In genomic region chr18:46402396-46402795, GRCh38 we compare ENCODE assay signal across 25 cellular contexts.
DNase-seq lines count a peak whose midpoint lies in the region; ATAC-seq, FAIRE-seq and TF ChIP-seq lines count a peak whose summit lies in the region.
"Had no signal": no experiment of that assay in that cellular context is flagged by ENCODE, and none has a peak within 500 bp of the region (broad histone marks: within the 10 kb centered on the region; RNA-seq: fewer than 3 reads in every experiment).

No MANE protein-coding gene starts in this region.

- H3K4me1 Mint-ChIP-seq in chondrocyte (ENCODE audit: low read depth), result peaks cover 15% of the 10 kb centered on the region

- H3K36me3 ChIP-seq in small intestine (ENCODE audit: control insufficient read depth in 2 of 2, insufficient read depth in 2 of 2, low read length in 2 of 2), result no peaks in the 10 kb centered on the region
- H3K36me3 ChIP-seq: sigmoid colon had no signal

- H3K4me1 ChIP-seq in small intestine (ENCODE audit: control insufficient read depth in 2 of 2, insufficient read depth in 1 of 2, low read depth in 1 of 2, low read length in 1 of 2), result no peaks in the 10 kb centered on the region
- H3K4me1 ChIP-seq: body of pancreas had no signal

- DNase-seq in EL, result peak; percentile 60
- DNase-seq in LHCN-M2 (ENCODE audit: low read depth), result peak; percentile 27
- no peak for DNase-seq in chondrocyte (ENCODE audit: low spot score)
- DNase-seq in kidney glomerular epithelial cell (lab: John Stamatoyannopoulos, UW), result peak; percentile 14
- no peak for DNase-seq in small intestine
- DNase-seq in MV-4-11 (lab: John Stamatoyannopoulos, UW), result no peak
- no peak for DNase-seq in activated naive CD4-positive, alpha-beta T cell (lab: John Stamatoyannopoulos, UW)
- DNase-seq: activated CD4-positive, alpha-beta T cell treated with anti-CD3 and anti-CD28 coated beads, Interleukin-2, amount 10 ng/mL, durations not matched to agents 7 days and 5 days; effector memory CD4-positive, alpha-beta T cell; glutamatergic neuron; NCI-H446; sigmoid colon; stimulated activated CD4-positive, alpha-beta T cell treated with anti-CD3 and anti-CD28 coated beads, Interleukin-1b, Interleukin-23, amount 100 ng/mL, for 48 hours; substantia nigra had no signal

- H3K27me3 ChIP-seq in small intestine (ENCODE audit: control insufficient read depth in 2 of 2, insufficient read depth in 2 of 2, low read length in 2 of 2), result no peaks in the 10 kb centered on the region
- H3K27me3 ChIP-seq: BLaER1 treated with 17β-estradiol and CSF1 and Interleukin-3, amounts not matched to agents 10 nM and 100 nM; body of pancreas; sigmoid colon had no signal

- TF ChIP-seq CTCF in chondrocyte (IDR thresholded peaks at IDR 0.05), result no peak

- FAIRE-seq in small intestine (lab: Jason Lieb, UNC), result no peak
- FAIRE-seq: colon, G401.6, HTR-8/SVneo had no signal

- no peak for ATAC-seq in GM21825 (IDR thresholded peaks at IDR 0.05; ENCODE audit: unreplicated experiment)
- ATAC-seq: activated naive CD4-positive, alpha-beta T cell treated with anti-CD3 and anti-CD28 coated beads, Interleukin-2, amount 50 U/mL, for 72 hours; body of pancreas; esophagus mucosa; HCT116 had no signal

- H3K4me3 ChIP-seq in small intestine (ENCODE audit: low read depth in 1 of 2, low read length in 2 of 2), result no peak overlapping the region
- H3K4me3 ChIP-seq: BLaER1 treated with 17β-estradiol and CSF1 and Interleukin-3, amounts not matched to agents 10 nM and 100 nM; body of pancreas; sigmoid colon had no signal

- H3K9me3 ChIP-seq in small intestine (ENCODE audit: control insufficient read depth, low read depth), result no peaks in the 10 kb centered on the region
- H3K9me3 ChIP-seq: BLaER1 treated with 17β-estradiol and CSF1 and Interleukin-3, amounts not matched to agents 10 nM and 100 nM; body of pancreas; sigmoid colon had no signal

- 73 to 79% (median 78%) methylated on average over 4 of the region's 4 CpGs for WGBS in small intestine, 3 donors

- no peak overlapping the region for H3K4me3 Mint-ChIP-seq in chondrocyte (ENCODE audit: unreplicated experiment)
- H3K4me3 Mint-ChIP-seq: activated CD4-positive, alpha-beta T cell treated with anti-CD3 and anti-CD28 coated beads, Interleukin-2, amount 10 ng/mL, durations not matched to agents 7 days and 5 days; activated T-helper 1 cell treated with anti-CD3 and anti-CD28 coated beads, Interleukin-12 subunit alpha, Interleukin-12 subunit beta, Interleukin-2, Interleukin-4 antibody, amounts not matched to agents 30 ng/mL and 10 ng/mL and 1 ng/mL, durations not matched to agents 14 hours and 24 hours and 36 hours; T-helper 1 cell treated with Interleukin-12 subunit alpha and Interleukin-12 subunit beta and Interleukin-4 antibody, amounts not matched to agents 30 μg/mL and 1 μg/mL, for 36 hours had no signal

- no peaks in the 10 kb centered on the region for H3K36me3 Mint-ChIP-seq in chondrocyte (ENCODE audit: low read depth)
- H3K36me3 Mint-ChIP-seq: activated naive CD4-positive, alpha-beta T cell treated with anti-CD3 and anti-CD28 coated beads, Interleukin-2, amount 50 U/mL, for 72 hours had no signal

- peaks cover 14% of the 10 kb centered on the region for H3K27me3 Mint-ChIP-seq in chondrocyte (ENCODE audit: low read depth)
- H3K27me3 Mint-ChIP-seq: activated CD4-positive, alpha-beta T cell treated with anti-CD3 and anti-CD28 coated beads, Interleukin-2, amount 10 ng/mL, durations not matched to agents 7 days and 5 days had no signal

- no peak overlapping the region for H3K27ac ChIP-seq in small intestine (ENCODE audit: low read depth in 1 of 2, low read length in 1 of 2)
- H3K27ac ChIP-seq: BLaER1 treated with 17β-estradiol and CSF1 and Interleukin-3, amounts not matched to agents 10 nM and 100 nM; body of pancreas; sigmoid colon had no signal

- H3K27ac Mint-ChIP-seq in chondrocyte (ENCODE audit: unreplicated experiment), result peak overlapping the region; percentile 28
- H3K27ac Mint-ChIP-seq: activated CD4-positive, alpha-beta T cell treated with anti-CD3 and anti-CD28 coated beads, Interleukin-2, amount 10 ng/mL, durations not matched to agents 7 days and 5 days; activated naive CD4-positive, alpha-beta T cell treated with anti-CD3 and anti-CD28 coated beads, Interleukin-2, amount 50 U/mL, for 72 hours; activated T-helper 1 cell treated with anti-CD3 and anti-CD28 coated beads, Interleukin-12 subunit alpha, Interleukin-12 subunit beta, Interleukin-2, Interleukin-4 antibody, amounts not matched to agents 30 ng/mL and 10 ng/mL and 1 ng/mL, durations not matched to agents 14 hours and 24 hours and 36 hours; T-helper 1 cell treated with Interleukin-12 subunit alpha and Interleukin-12 subunit beta and Interleukin-4 antibody, amounts not matched to agents 30 μg/mL and 1 μg/mL, for 36 hours had no signal

- H3K9me3 Mint-ChIP-seq in chondrocyte (ENCODE audit: low read depth), result no peaks in the 10 kb centered on the region
- H3K9me3 Mint-ChIP-seq: activated CD4-positive, alpha-beta T cell treated with anti-CD3 and anti-CD28 coated beads, Interleukin-2, amount 10 ng/mL, durations not matched to agents 7 days and 5 days; activated naive CD4-positive, alpha-beta T cell treated with anti-CD3 and anti-CD28 coated beads, Interleukin-2, amount 50 U/mL, for 72 hours; activated T-helper 1 cell treated with anti-CD3 and anti-CD28 coated beads, Interleukin-12 subunit alpha, Interleukin-12 subunit beta, Interleukin-2, Interleukin-4 antibody, amounts not matched to agents 30 ng/mL and 10 ng/mL and 1 ng/mL, durations not matched to agents 14 hours and 24 hours and 36 hours; T-helper 1 cell treated with Interleukin-12 subunit alpha and Interleukin-12 subunit beta and Interleukin-4 antibody, amounts not matched to agents 30 μg/mL and 1 μg/mL, for 36 hours had no signal

Comparison
In these comparisons a context has a peak if more than half of its experiments do, and no peak if none do; other contexts are left out.
1. DNase-seq: peak in EL (single experiment), LHCN-M2 (single experiment) and kidney glomerular epithelial cell (single experiment); none in chondrocyte (single experiment), small intestine (single experiment), MV-4-11 (single experiment) and activated naive CD4-positive, alpha-beta T cell (0 of 4).